ENCODE assay signal across 1 cellular context in the genomic region with DNA sequence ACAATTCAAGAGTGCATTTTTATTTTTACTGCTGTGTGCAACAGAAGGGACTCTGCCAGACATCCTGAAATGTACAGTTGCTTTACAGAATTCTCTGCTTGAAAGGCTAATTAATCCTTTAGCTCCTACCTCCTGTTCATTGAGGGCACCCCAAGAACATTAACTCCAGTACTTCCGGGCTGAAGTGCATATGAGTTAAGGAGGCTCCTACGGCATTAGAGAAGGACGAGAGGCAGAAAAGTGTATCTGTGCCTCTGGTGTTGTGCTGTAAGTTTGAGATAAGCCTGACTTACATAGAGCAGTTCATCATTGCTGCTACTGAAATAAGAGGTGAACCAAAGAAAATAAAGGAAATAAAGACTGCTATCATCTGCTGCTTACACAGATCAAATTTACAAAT.
TF ChIP-seq lines count a peak whose summit lies in the region.

No MANE protein-coding gene starts in this region.

TF ChIP-seq in K562, 482 proteins besides CTCF, POLR2A, EP300 and RAD21 (continued from another document and continues in another):
- TF ChIP-seq MAZ (CRISPR knock-in tag; conservative IDR thresholded peaks at IDR 0.05 in 1 of 2, IDR thresholded peaks at IDR 0.05 in 1 of 2): no peak
- TF ChIP-seq RBM15 (IDR thresholded peaks at IDR 0.05; ENCODE audit: insufficient read depth, low read length): no peak
- TF ChIP-seq CUX1 (CRISPR knock-in tag; IDR thresholded peaks at IDR 0.05): no peak
- no peak for TF ChIP-seq CEBPZ (IDR thresholded peaks at IDR 0.05; ENCODE audit: borderline replicate concordance, low read depth, low read length)
- TF ChIP-seq AFF1 (IDR thresholded peaks at IDR 0.05; ENCODE audit: low read depth in 1 of 2, partially characterized antibody in 2 of 2): no peak
- no peak for TF ChIP-seq FOSL1 (tag; conservative IDR thresholded peaks at IDR 0.05)
- no peak for TF ChIP-seq ZFP36 (IDR thresholded peaks at IDR 0.05; ENCODE audit: low read depth, low read length, partially characterized antibody)
- no peak for TF ChIP-seq CREB3L1 (IDR thresholded peaks at IDR 0.05; ENCODE audit: borderline replicate concordance, low read depth)
- TF ChIP-seq ZNF655 (CRISPR knock-in tag; IDR thresholded peaks at IDR 0.05): no peak
- TF ChIP-seq XRCC3 (IDR thresholded peaks at IDR 0.05): no peak
- TF ChIP-seq, protein P1, sequence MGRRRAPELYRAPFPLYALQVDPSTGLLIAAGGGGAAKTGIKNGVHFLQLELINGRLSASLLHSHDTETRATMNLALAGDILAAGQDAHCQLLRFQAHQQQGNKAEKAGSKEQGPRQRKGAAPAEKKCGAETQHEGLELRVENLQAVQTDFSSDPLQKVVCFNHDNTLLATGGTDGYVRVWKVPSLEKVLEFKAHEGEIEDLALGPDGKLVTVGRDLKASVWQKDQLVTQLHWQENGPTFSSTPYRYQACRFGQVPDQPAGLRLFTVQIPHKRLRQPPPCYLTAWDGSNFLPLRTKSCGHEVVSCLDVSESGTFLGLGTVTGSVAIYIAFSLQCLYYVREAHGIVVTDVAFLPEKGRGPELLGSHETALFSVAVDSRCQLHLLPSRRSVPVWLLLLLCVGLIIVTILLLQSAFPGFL (CRISPR knock-in tag; IDR thresholded peaks at IDR 0.05): no peak
- no peak for TF ChIP-seq ZNF184 (CRISPR knock-in tag; IDR thresholded peaks at IDR 0.05)
- no peak for TF ChIP-seq PATZ1 (CRISPR knock-in tag; IDR thresholded peaks at IDR 0.05; ENCODE audit: borderline replicate concordance)
- TF ChIP-seq TSC22D4 (tag; IDR thresholded peaks at IDR 0.05): no peak
- no peak for TF ChIP-seq ZNF76 (CRISPR knock-in tag; IDR thresholded peaks at IDR 0.05; ENCODE audit: borderline replicate concordance)
- TF ChIP-seq HDGF (IDR thresholded peaks at IDR 0.05): no peak
- peak; percentile 62 for TF ChIP-seq STAT5A (IDR thresholded peaks at IDR 0.05; ENCODE audit: borderline replicate concordance, low read length)
- TF ChIP-seq TSHZ1 (CRISPR knock-in tag; IDR thresholded peaks at IDR 0.05): no peak
- no peak for TF ChIP-seq POLR2AphosphoS2 (IDR thresholded peaks at IDR 0.05; ENCODE audit: low read length)
- TF ChIP-seq POU5F1 (IDR thresholded peaks at IDR 0.05; ENCODE audit: borderline replicate concordance, low read depth, low read length, partially characterized antibody): no peak
- TF ChIP-seq ZNF23 (CRISPR knock-in tag; IDR thresholded peaks at IDR 0.05): no peak
- TF ChIP-seq HMGXB4 (CRISPR knock-in tag; IDR thresholded peaks at IDR 0.05): no peak
- peak; percentile 63; the same call in 1 of the 2 replicates for TF ChIP-seq NFRKB (IDR thresholded peaks at IDR 0.05; ENCODE audit: low read depth)
